23 cellular contexts compared by ENCODE assay signal in the genomic region with DNA sequence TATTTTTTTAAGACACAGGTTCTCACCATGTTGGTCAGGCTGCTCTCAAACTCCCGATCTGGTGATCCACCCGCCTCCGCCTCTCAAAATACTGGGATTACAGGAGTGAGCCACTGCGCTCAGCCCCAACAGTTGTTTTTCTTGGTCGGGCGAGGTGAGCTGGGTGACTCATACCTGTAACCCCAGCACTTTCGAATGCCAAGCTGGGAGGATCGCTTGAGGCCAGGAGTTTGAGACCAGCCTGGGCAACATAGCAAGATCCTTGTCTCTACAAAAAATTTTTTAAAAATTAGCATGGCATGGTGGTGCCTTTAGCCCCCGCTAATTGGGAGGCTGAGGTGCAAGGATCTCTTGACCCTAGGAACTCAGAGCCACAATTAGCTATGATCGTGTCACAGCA. TPM values are rescaled to one million over a fixed set of nuclear protein-coding genes. Genes with fewer than 3 reads are reported as not detected.
DNase-seq lines count a peak whose midpoint lies in the region; ATAC-seq, FAIRE-seq and TF ChIP-seq lines count a peak whose summit lies in the region.
"Had no signal": no experiment of that assay in that cellular context is flagged by ENCODE, and none has a peak within 500 bp of the region (broad histone marks: within the 10 kb centered on the region; RNA-seq: fewer than 3 reads in every experiment).

No MANE protein-coding gene starts in this region.

- H3K4me3 ChIP-seq in HL-60 (replicated peaks; ENCODE audit: insufficient read depth, low read length) (peak overlapping the region; percentile 44; the same call in 1 of the 2 replicates), K562 (no peak overlapping the region), foreskin fibroblast (ENCODE audit: low read depth in 1 of 2, low read length in 2 of 2) (no peak overlapping the region)
- H3K4me3 ChIP-seq: GM23338, HAP-1, SK-N-MC had no signal

- no peak for TF ChIP-seq EP300 in K562 (IDR thresholded peaks at IDR 0.05; ENCODE audit: low read length)

- no peaks in the 10 kb centered on the region for H3K36me3 Mint-ChIP-seq in CD14-positive monocyte
- no peaks in the 10 kb centered on the region for H3K36me3 Mint-ChIP-seq in stimulated activated effector memory CD8-positive, alpha-beta T cell treated with anti-CD3 and anti-CD28 coated beads, Interleukin-12 subunit alpha, Interleukin-12 subunit beta, amount 100 ng/mL, for 72 hours

- peaks cover 6% of the 10 kb centered on the region for H3K4me1 Mint-ChIP-seq in CD14-positive monocyte
- H3K4me1 Mint-ChIP-seq in stimulated activated effector memory CD8-positive, alpha-beta T cell treated with anti-CD3 and anti-CD28 coated beads, Interleukin-12 subunit alpha, Interleukin-12 subunit beta, amount 100 ng/mL, for 72 hours = no peaks in the 10 kb centered on the region

- CTCF ChIA-PET in K562 (lab: Yijun Ruan, JAX; ENCODE audit: low intra/inter-chr PET ratio) = no interaction called here

- no TSS peak for BruUV-seq in K562 (replicated peaks; lab: Mats Ljungman, UMichigan)

- H3K79me2 ChIP-seq in K562 (ENCODE audit: control insufficient read depth, insufficient read depth, low read length) = no peaks in the 10 kb centered on the region

- peaks cover 0 to 2% (median 2%) of the 10 kb centered on the region in 3 donors for H3K27me3 Mint-ChIP-seq in CD14-positive monocyte (ENCODE audit: low read depth in 3 of 3)
- H3K27me3 Mint-ChIP-seq: CD4-positive, alpha-beta T cell had no signal

- H3K9ac ChIP-seq in K562 (ENCODE audit: insufficient read depth in 1 of 2, low read depth in 2 of 2, low read length in 2 of 2) = no peak overlapping the region

- TF ChIP-seq CTCF in CD14-positive monocyte (IDR thresholded peaks at IDR 0.05) = no peak
- TF ChIP-seq CTCF in HL-60 (IDR thresholded peaks at IDR 0.05; ENCODE audit: insufficient read depth, low read length) = no peak
- no peak for TF ChIP-seq CTCF in K562 (IDR thresholded peaks at IDR 0.05 in 2 of 3, conservative IDR thresholded peaks at IDR 0.05 in 1 of 3; ENCODE audit: insufficient read depth in 2 of 3, low read depth in 1 of 3, low read length in 3 of 3)
- no peak for TF ChIP-seq CTCF in foreskin fibroblast (IDR thresholded peaks at IDR 0.05; ENCODE audit: low read depth, low read length)

- no peak overlapping the region for H3K4me3 Mint-ChIP-seq in CD14-positive monocyte
- H3K4me3 Mint-ChIP-seq in stimulated activated effector memory CD8-positive, alpha-beta T cell treated with anti-CD3 and anti-CD28 coated beads, Interleukin-12 subunit alpha, Interleukin-12 subunit beta, amount 100 ng/mL, for 72 hours = no peak overlapping the region
- H3K4me3 Mint-ChIP-seq: GM23338 had no signal

- in situ Hi-C loops in K562 (cut with MboI) = no loop called here

- H3K27ac ChIP-seq in HL-60 (replicated peaks) (peak overlapping the region; percentile 57), K562 (ENCODE audit: extremely low read depth, low read depth, low read length) (no peak overlapping the region)
- H3K27ac ChIP-seq: RWPE1, SK-N-MC had no signal

- 41% methylated on average over 7 of the region's 10 CpGs for WGBS in K562 (ENCODE audit: insufficient coverage, low coverage, missing lambda C conversion rate)

- no peaks in the 10 kb centered on the region; a peak in 1 of 5 replicates for H3K4me1 ChIP-seq in K562 (replicated peaks in 1 of 2; ENCODE audit: control insufficient read depth in 2 of 2, insufficient read depth in 2 of 2, low read length in 2 of 2)
- H3K4me1 ChIP-seq: BE2C, Caco-2, HAP-1 had no signal

- H2AFZ ChIP-seq in K562 (ENCODE audit: low read depth, low read length) = no peak overlapping the region

- H3K4me2 ChIP-seq in K562 (ENCODE audit: insufficient read depth, low read length) = no peak overlapping the region
- H3K4me2 ChIP-seq: GM23338 had no signal

- ATAC-seq in K562 = no peak
- no peak for ATAC-seq in stimulated activated effector memory CD8-positive, alpha-beta T cell treated with anti-CD3 and anti-CD28 coated beads, Interleukin-12 subunit alpha, Interleukin-12 subunit beta, amount 100 ng/mL, for 72 hours
- ATAC-seq: GM23338 had no signal

- FAIRE-seq in K562 (lab: Jason Lieb, UNC) = no peak
- FAIRE-seq: GM12891 had no signal

- POLR2A ChIA-PET in K562 (lab: Yijun Ruan, JAX) = no interaction called here

- H4K20me1 ChIP-seq in K562 (replicated peaks; ENCODE audit: control insufficient read depth, insufficient read depth, low read length) = no peaks in the 10 kb centered on the region

- intact Hi-C loops in CD14-positive monocyte (cut with micrococcal nuclease) (loop anchor here in 1 of 2 donors (10.0 kb wide), 1 partner anchor 488 kb away; a partner anchor contains a TSS), K562 (cut with micrococcal nuclease) (no loop called here), posterior vena cava (cut with DNase I) (no loop called here)

- DNase-seq in CD14-positive monocyte (ENCODE audit: low spot score) = no peak
- DNase-seq in HL-60 (ENCODE audit: low read depth in 1 of 2, low spot score in 1 of 2) = no peak
- DNase-seq in K562 (ENCODE audit: extremely low read depth in 1 of 4, low spot score in 3 of 4) = no peak
- peak; percentile 51 for DNase-seq in posterior vena cava (ENCODE audit: low spot score)
- no peak for DNase-seq in stimulated activated effector memory CD8-positive, alpha-beta T cell treated with anti-CD3 and anti-CD28 coated beads, Interleukin-12 subunit alpha, Interleukin-12 subunit beta, amount 100 ng/mL, for 72 hours (ENCODE audit: low spot score in 2 of 2)
- no peak for DNase-seq in activated CD4-positive, alpha-beta T cell treated with anti-CD3 and anti-CD28 coated beads for 4 hours
- DNase-seq in foreskin fibroblast = no peak
- no peak for DNase-seq in DMS53 (lab: John Stamatoyannopoulos, UW)
- DNase-seq: BE2C; Caco-2; CD4-positive, alpha-beta T cell; DMS 273 treated with DMSO at 0.1 percent for 48 hours; DND-41; NCI-H1694; NCI-H2081 treated with DMSO at 0.1 percent for 48 hours; NCI-H2171 treated with DMSO at 0.1 percent for 48 hours; NCI-H446; SHP77 treated with DMSO at 0.1 percent for 48 hours had no signal

- no peaks in the 10 kb centered on the region for H3K9me3 ChIP-seq in K562 (replicated peaks; ENCODE audit: control insufficient read depth, insufficient read depth, low read depth, low read length)
- H3K9me3 ChIP-seq: BE2C, Caco-2, HAP-1 had no signal

- H3K9me1 ChIP-seq in K562 (ENCODE audit: control insufficient read depth, insufficient read depth, low read length) = no peaks in the 10 kb centered on the region

- TF ChIP-seq RAD21 in K562 (CRISPR knock-in tag; conservative IDR thresholded peaks at IDR 0.05 in 1 of 2, IDR thresholded peaks at IDR 0.05 in 1 of 2) = no peak

- TF ChIP-seq POLR2A in K562 (conservative IDR thresholded peaks at IDR 0.05) = no peak

- peaks cover 4 to 19% (median 9%) of the 10 kb centered on the region in 7 donors for H3K9me3 Mint-ChIP-seq in CD14-positive monocyte
- H3K9me3 Mint-ChIP-seq in stimulated activated effector memory CD8-positive, alpha-beta T cell treated with anti-CD3 and anti-CD28 coated beads, Interleukin-12 subunit alpha, Interleukin-12 subunit beta, amount 100 ng/mL, for 72 hours = no peaks in the 10 kb centered on the region
- H3K9me3 Mint-ChIP-seq: CD4-positive, alpha-beta T cell had no signal

- no peaks in the 10 kb centered on the region for H3K36me3 ChIP-seq in K562 (ENCODE audit: control insufficient read depth, insufficient read depth, low read length)
- H3K36me3 ChIP-seq: BE2C, HAP-1 had no signal

- H3K27me3 ChIP-seq in HL-60 (ENCODE audit: insufficient read depth, poor library complexity, severe bottlenecking) (no peaks in the 10 kb centered on the region), K562 (ENCODE audit: control insufficient read depth in 2 of 2, insufficient read depth in 2 of 2, low read length in 2 of 2) (no peaks in the 10 kb centered on the region)
- H3K27me3 ChIP-seq: BE2C had no signal

- peak overlapping the region in 6 of 7 donors; percentile 86 to 95 (median 90) for H3K27ac Mint-ChIP-seq in CD14-positive monocyte
- H3K27ac Mint-ChIP-seq in stimulated activated effector memory CD8-positive, alpha-beta T cell treated with anti-CD3 and anti-CD28 coated beads, Interleukin-12 subunit alpha, Interleukin-12 subunit beta, amount 100 ng/mL, for 72 hours = no peak overlapping the region
- H3K27ac Mint-ChIP-seq: GM23338 had no signal

RNA-seq across cellular contexts. Expression of a gene that starts 7.0 kb away (rescaled TPM):
- polyA plus RNA-seq in CD14-positive monocyte (10 to 100 TPM in 1 of 2 donors, 1 to 10 TPM in 1; 7.7 to 15.5 TPM), K562 (2011; rRNA removed) (11.8 and 15.2 TPM in 2 replicates), K562 (2014; fragmentation: Illumina TruSeq; extraction: Trizol) (9.1 TPM in 2 replicates), K562 (2014; fragmentation: Nextera tagmentation; extraction: Ambion mirVana) (1 to 10 TPM; 2.2 to 2.8 TPM), K562 (2014; rRNA removed) (11.5 and 14.2 TPM in 2 replicates)
- 30.7 and 40.6 TPM in 2 replicates for total RNA-seq in K562 (2011; cell fraction: chromatin; rRNA removed; ENCODE audit: low replicate concordance)
- total RNA-seq in K562 (2011; cell fraction: nucleolus; rRNA removed) = 21.0 and 23.7 TPM in 2 replicates
- 26.1 and 26.9 TPM in 2 replicates for total RNA-seq in K562 (2011; cell fraction: nucleoplasm; rRNA removed)
- total RNA-seq in K562 (2014; rRNA removed) (20.2 and 24.9 TPM in 2 replicates), K562 (2014; rRNA removed; fragmentation: Illumina TruSeq; extraction: Trizol) (21.7 and 22.4 TPM in 2 replicates), K562 (2015; rRNA removed; fragmentation: Illumina TruSeq; extraction: Trizol) (19.5 and 20.0 TPM in 2 replicates), K562 (2021) (32.5 and 33.8 TPM in 2 replicates), posterior vena cava (10 to 100 TPM; 36.8 to 37.0 TPM)
- 9.0 and 14.5 TPM in 2 replicates for polyA plus RNA-seq in K562 (2011; cell fraction: cytosol; rRNA removed)
- 6.9 and 8.0 TPM in 2 replicates for polyA plus RNA-seq in K562 (2011; cell fraction: nucleus; rRNA removed)
- polyA plus RNA-seq in K562 (2012) = 5.3 and 7.7 TPM in 2 replicates
- polyA minus RNA-seq in K562 (2011; rRNA and poly(A)+ RNA removed) = 28.1 and 37.4 TPM in 2 replicates
- 16.1 and 17.8 TPM in 2 replicates for polyA minus RNA-seq in K562 (2011; cell fraction: cytosol; rRNA and poly(A)+ RNA removed)
- 8.5 and 14.0 TPM in 2 replicates for polyA minus RNA-seq in K562 (2011; cell fraction: nucleus; rRNA and poly(A)+ RNA removed)

RNA-seq across cellular contexts. Expression of a gene that starts 15.5 kb away (rescaled TPM):
- polyA plus RNA-seq in CD14-positive monocyte (10 to 100 TPM in 1 of 2 donors, 1 to 10 TPM in 1; 9.9 to 10.4 TPM), K562 (2011; rRNA removed) (55.0 and 57.1 TPM in 2 replicates), K562 (2014; fragmentation: Illumina TruSeq; extraction: Trizol) (31.9 and 35.0 TPM in 2 replicates), K562 (2014; fragmentation: Nextera tagmentation; extraction: Ambion mirVana) (10 to 100 TPM; 10.2 to 13.5 TPM), K562 (2014; rRNA removed) (26.4 and 32.0 TPM in 2 replicates)
- total RNA-seq in K562 (2011; cell fraction: chromatin; rRNA removed; ENCODE audit: low replicate concordance) = 25.2 and 45.8 TPM in 2 replicates
- 29.2 and 30.9 TPM in 2 replicates for total RNA-seq in K562 (2011; cell fraction: nucleolus; rRNA removed)
- 33.9 and 44.9 TPM in 2 replicates for total RNA-seq in K562 (2011; cell fraction: nucleoplasm; rRNA removed)
- total RNA-seq in K562 (2014; rRNA removed) (22.4 and 27.9 TPM in 2 replicates), K562 (2014; rRNA removed; fragmentation: Illumina TruSeq; extraction: Trizol) (26.0 and 27.3 TPM in 2 replicates), K562 (2015; rRNA removed; fragmentation: Illumina TruSeq; extraction: Trizol) (21.0 and 21.4 TPM in 2 replicates), K562 (2021) (24.1 and 24.8 TPM in 2 replicates), posterior vena cava (10 to 100 TPM in 1 of 2 donors, 1 to 10 TPM in 1; 8.9 to 14.9 TPM)
- 39.0 and 41.9 TPM in 2 replicates for polyA plus RNA-seq in K562 (2011; cell fraction: cytosol; rRNA removed)
- polyA plus RNA-seq in K562 (2011; cell fraction: nucleus; rRNA removed) = 26.0 and 27.4 TPM in 2 replicates
- 27.7 and 40.8 TPM in 2 replicates for polyA plus RNA-seq in K562 (2012)
- 24.9 and 25.8 TPM in 2 replicates for polyA minus RNA-seq in K562 (2011; rRNA and poly(A)+ RNA removed)
- polyA minus RNA-seq in K562 (2011; cell fraction: cytosol; rRNA and poly(A)+ RNA removed) = 19.2 and 21.1 TPM in 2 replicates
- 7.9 and 11.9 TPM in 2 replicates for polyA minus RNA-seq in K562 (2011; cell fraction: nucleus; rRNA and poly(A)+ RNA removed)

RNA-seq across cellular contexts. Expression of a gene that starts 42.9 kb away (rescaled TPM):
- polyA plus RNA-seq in CD14-positive monocyte (10 to 100 TPM; 19.6 to 28.2 TPM), K562 (2011; rRNA removed) (60.0 and 64.3 TPM in 2 replicates), K562 (2014; fragmentation: Illumina TruSeq; extraction: Trizol) (55.8 and 56.8 TPM in 2 replicates), K562 (2014; fragmentation: Nextera tagmentation; extraction: Ambion mirVana) (10 to 100 TPM; 46.3 to 96.5 TPM), K562 (2014; rRNA removed) (46.8 and 47.9 TPM in 2 replicates)
- total RNA-seq in K562 (2011; cell fraction: chromatin; rRNA removed; ENCODE audit: low replicate concordance) = 114 and 141 TPM in 2 replicates
- total RNA-seq in K562 (2011; cell fraction: nucleolus; rRNA removed) = 84.7 and 85.2 TPM in 2 replicates
- 72.6 and 76.2 TPM in 2 replicates for total RNA-seq in K562 (2011; cell fraction: nucleoplasm; rRNA removed)
- total RNA-seq in K562 (2014; rRNA removed) (50.9 and 56.5 TPM in 2 replicates), K562 (2014; rRNA removed; fragmentation: Illumina TruSeq; extraction: Trizol) (49.3 and 51.4 TPM in 2 replicates), K562 (2015; rRNA removed; fragmentation: Illumina TruSeq; extraction: Trizol) (44.7 and 45.3 TPM in 2 replicates), K562 (2021) (71.2 and 75.1 TPM in 2 replicates), posterior vena cava (10 to 100 TPM; 33.9 to 35.7 TPM)
- polyA plus RNA-seq in K562 (2011; cell fraction: cytosol; rRNA removed) = 47.4 and 54.4 TPM in 2 replicates
- polyA plus RNA-seq in K562 (2011; cell fraction: nucleus; rRNA removed) = 50.4 and 52.8 TPM in 2 replicates
- polyA plus RNA-seq in K562 (2012) = 49.5 and 66.4 TPM in 2 replicates
- polyA minus RNA-seq in K562 (2011; rRNA and poly(A)+ RNA removed) = 80.4 and 90.7 TPM in 2 replicates
- polyA minus RNA-seq in K562 (2011; cell fraction: cytosol; rRNA and poly(A)+ RNA removed) = 44.9 and 47.3 TPM in 2 replicates
- 20.9 and 31.4 TPM in 2 replicates for polyA minus RNA-seq in K562 (2011; cell fraction: nucleus; rRNA and poly(A)+ RNA removed)
